Comparison of ENCODE assay signal across 31 cellular contexts in genomic region chr2:186907897-186908296, GRCh38. TPM values are rescaled to one million over a fixed set of nuclear protein-coding genes. Genes with fewer than 3 reads are reported as not detected.
"Had no signal": no experiment of that assay in that cellular context is flagged by ENCODE, and none has a peak within 500 bp of the region (broad histone marks: within the 10 kb centered on the region; RNA-seq: fewer than 3 reads in every experiment).

No MANE protein-coding gene starts in this region.

- H3K9me3 ChIP-seq: adrenal gland, body of pancreas, esophagus muscularis mucosa, heart right ventricle, left lung, lower lobe of right lung, psoas muscle, sigmoid colon, uterus had no signal

- DNase-seq: activated CD4-positive, alpha-beta memory T cell treated with anti-CD3 and anti-CD28 coated beads for 36 hours; activated CD4-positive, alpha-beta T cell treated with anti-CD3 and anti-CD28 coated beads for 48 hours; activated CD8-positive, alpha-beta memory T cell treated with anti-CD3 and anti-CD28 coated beads, Interleukin-2, amount 50 U/mL, for 4 hours; activated effector memory CD4-positive, alpha-beta T cell treated with anti-CD3 and anti-CD28 coated beads, Interleukin-2, amount 50 U/mL, for 16 hours; activated naive CD4-positive, alpha-beta T cell treated with anti-CD3 and anti-CD28 coated beads for 36 hours; activated naive CD8-positive, alpha-beta T cell treated with anti-CD3 and anti-CD28 coated beads for 36 hours; activated T-cell treated with anti-CD3 and anti-CD28 coated beads, Interleukin-2, amount 50 U/mL, for 1 hour; adrenal gland; aorta; body of pancreas; dermis blood vessel endothelial cell; effector CD4-positive, alpha-beta T cell; foreskin keratinocyte; heart right ventricle; left lung; lower lobe of right lung; mesenchymal stem cell; naive thymus-derived CD8-positive, alpha-beta T cell; occipital lobe; psoas muscle; sigmoid colon; small intestine; stimulated activated CD4-positive, alpha-beta T cell treated with anti-CD3 and anti-CD28 coated beads, Interleukin-4, amount 100 ng/mL, for 24 hours; T1000; uterus; WERI-Rb-1 had no signal

- H3K27me3 ChIP-seq: adrenal gland, body of pancreas, esophagus muscularis mucosa, foreskin keratinocyte, heart right ventricle, left lung, sigmoid colon, uterus had no signal

- H3K4me3 ChIP-seq: adrenal gland, body of pancreas, esophagus muscularis mucosa, heart right ventricle, left lung, lower lobe of right lung, psoas muscle, sigmoid colon, uterus had no signal

- H3K36me3 ChIP-seq: adrenal gland, esophagus muscularis mucosa, heart right ventricle, left lung, lower lobe of right lung, sigmoid colon, uterus, WERI-Rb-1 had no signal

- H3K27ac ChIP-seq: adrenal gland, body of pancreas, esophagus muscularis mucosa, foreskin keratinocyte, left lung, lower lobe of right lung, parathyroid adenoma, psoas muscle, sigmoid colon, WERI-Rb-1 had no signal

- H3K4me1 ChIP-seq: adrenal gland, body of pancreas, foreskin keratinocyte, left lung, lower lobe of right lung, parathyroid adenoma, psoas muscle, sigmoid colon, uterus had no signal

RNA-seq across cellular contexts. Expression of gene ZSWIM2, which starts 58.9 kb away (rescaled TPM):
- total RNA-seq: activated CD4-positive, alpha-beta memory T cell treated with anti-CD3 and anti-CD28 coated beads for 36 hours; activated CD8-positive, alpha-beta memory T cell treated with anti-CD3 and anti-CD28 coated beads for 36 hours; activated naive CD4-positive, alpha-beta T cell treated with anti-CD3 and anti-CD28 coated beads for 36 hours; activated naive CD8-positive, alpha-beta T cell treated with anti-CD3 and anti-CD28 coated beads for 36 hours; activated T-helper 1 cell treated with anti-CD3 and anti-CD28 coated beads, Interleukin-12 subunit alpha, Interleukin-12 subunit beta, Interleukin-2, Interleukin-4 antibody, amounts not matched to agents 30 ng/mL and 10 ng/mL and 1 ng/mL, durations not matched to agents 14 hours and 24 hours and 36 hours; adrenal gland; aorta; body of pancreas; dermis blood vessel endothelial cell; esophagus muscularis mucosa; foreskin keratinocyte; heart right ventricle; left lung; lower lobe of right lung; naive thymus-derived CD8-positive, alpha-beta T cell; neural crest cell; psoas muscle; sigmoid colon; uterus had no signal
